7 cellular contexts compared by ENCODE assay signal in genomic region chr22:48157676-48158075, GRCh38.
"Had no signal": no experiment of that assay in that cellular context is flagged by ENCODE, and none has a peak within 500 bp of the region (broad histone marks: within the 10 kb centered on the region; RNA-seq: fewer than 3 reads in every experiment).

No MANE protein-coding gene starts in this region.

- H3K4me3 Mint-ChIP-seq: GM23338, H9, IgD-negative memory B cell had no signal

- H3K9me3 Mint-ChIP-seq: GM23338 had no signal

- H3K4me3 ChIP-seq: GM23338 had no signal

- DNase-seq: H9, HCEC 1CT, KBM-7 had no signal

- H3K27ac ChIP-seq: HL-60 had no signal

- H3K27ac Mint-ChIP-seq: GM23338, IgD-negative memory B cell had no signal

- H3K4me2 ChIP-seq: GM23338 had no signal

- H3K4me1 Mint-ChIP-seq: IgD-negative memory B cell had no signal

- ATAC-seq: GM23338, HepG2 had no signal
